ENCODE assay signal across 1 cellular context in the genomic region with DNA sequence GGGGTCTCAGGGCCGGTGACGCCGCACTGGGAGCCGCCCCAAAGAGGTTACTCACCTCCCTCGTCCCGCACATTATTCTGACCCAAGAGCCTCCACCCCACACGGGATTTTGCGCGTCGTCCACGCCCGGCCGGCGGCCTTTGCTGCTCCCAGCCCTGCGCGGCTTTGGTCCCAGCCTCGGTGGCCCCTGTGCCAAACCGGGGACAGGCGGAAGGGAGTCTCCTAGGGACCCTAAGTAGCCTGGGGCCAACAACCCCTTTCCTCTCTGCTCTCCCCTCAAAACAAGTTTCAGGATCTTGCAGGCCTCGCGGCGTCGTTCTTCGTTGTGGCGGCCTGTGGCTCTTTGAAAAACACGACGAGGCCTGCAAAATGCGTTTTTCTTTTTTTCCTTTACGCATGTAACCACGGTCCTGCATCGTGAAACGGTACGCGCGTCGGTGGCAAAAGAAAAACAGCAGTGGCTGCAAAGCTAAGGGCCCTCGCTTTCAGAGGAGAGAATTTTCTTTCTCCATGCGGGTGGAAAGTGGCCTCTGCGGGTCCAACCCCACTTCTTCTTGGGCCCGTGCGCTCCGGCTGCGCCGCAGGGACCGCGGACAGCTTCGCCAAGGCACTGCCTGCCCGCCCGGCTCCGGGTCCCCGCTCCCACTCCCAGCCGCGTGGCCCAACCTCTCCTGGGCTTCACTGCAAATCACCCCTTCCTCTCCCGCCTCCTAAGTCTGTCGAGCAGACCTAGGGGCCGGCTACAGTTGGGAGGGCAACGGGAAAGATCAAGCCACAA.
TF ChIP-seq lines count a peak whose summit lies in the region.

No MANE protein-coding gene starts in this region.

TF ChIP-seq in H1, 55 proteins besides CTCF, POLR2A, EP300 and RAD21 (continued from another document):
- TF ChIP-seq MAFK (IDR thresholded peaks at IDR 0.05; ENCODE audit: low read depth, low read length) (no peak), CBX8 (IDR thresholded peaks at IDR 0.05; ENCODE audit: borderline replicate concordance, low read depth, low read length) (peak; percentile 37; the same call in 1 of the 2 replicates), SAP30 (IDR thresholded peaks at IDR 0.05; ENCODE audit: insufficient read depth, insufficient replicate concordance, low read length) (no peak), KDM4A (IDR thresholded peaks at IDR 0.05; ENCODE audit: low read depth, low read length, severe bottlenecking) (peak; percentile 4), TAF1 (IDR thresholded peaks at IDR 0.05; ENCODE audit: low read depth, low read length) (no peak), JUN (IDR thresholded peaks at IDR 0.05; ENCODE audit: low read depth, low read length) (no peak), PHF8 (conservative IDR thresholded peaks at IDR 0.05; ENCODE audit: low read depth, low read length) (no peak), BCL11A (IDR thresholded peaks at IDR 0.05; ENCODE audit: low read depth in 2 of 2, low read length in 2 of 2) (no peak), POLR2AphosphoS5 (IDR thresholded peaks at IDR 0.05; ENCODE audit: low read depth, low read length) (no peak), CTBP2 (IDR thresholded peaks at IDR 0.05; ENCODE audit: borderline replicate concordance, insufficient read depth, insufficient read length, low read length) (no peak), TEAD4 (IDR thresholded peaks at IDR 0.05; ENCODE audit: low read depth, low read length) (no peak), SP1 (IDR thresholded peaks at IDR 0.05; ENCODE audit: low read depth, low read length) (no peak), SUZ12 (IDR thresholded peaks at IDR 0.05; ENCODE audit: low read length) (peak; percentile 99), RNF2 (IDR thresholded peaks at IDR 0.05; ENCODE audit: borderline replicate concordance, low read depth, low read length, missing control alignments, poor library complexity, severe bottlenecking) (peak; percentile 79), TBP (IDR thresholded peaks at IDR 0.05; ENCODE audit: low read depth, low read length) (no peak)
TF ChIP-seq in H1: peak in this region for 5.
